Comparison of ENCODE assay signal across 2 cellular contexts in the genomic region with DNA sequence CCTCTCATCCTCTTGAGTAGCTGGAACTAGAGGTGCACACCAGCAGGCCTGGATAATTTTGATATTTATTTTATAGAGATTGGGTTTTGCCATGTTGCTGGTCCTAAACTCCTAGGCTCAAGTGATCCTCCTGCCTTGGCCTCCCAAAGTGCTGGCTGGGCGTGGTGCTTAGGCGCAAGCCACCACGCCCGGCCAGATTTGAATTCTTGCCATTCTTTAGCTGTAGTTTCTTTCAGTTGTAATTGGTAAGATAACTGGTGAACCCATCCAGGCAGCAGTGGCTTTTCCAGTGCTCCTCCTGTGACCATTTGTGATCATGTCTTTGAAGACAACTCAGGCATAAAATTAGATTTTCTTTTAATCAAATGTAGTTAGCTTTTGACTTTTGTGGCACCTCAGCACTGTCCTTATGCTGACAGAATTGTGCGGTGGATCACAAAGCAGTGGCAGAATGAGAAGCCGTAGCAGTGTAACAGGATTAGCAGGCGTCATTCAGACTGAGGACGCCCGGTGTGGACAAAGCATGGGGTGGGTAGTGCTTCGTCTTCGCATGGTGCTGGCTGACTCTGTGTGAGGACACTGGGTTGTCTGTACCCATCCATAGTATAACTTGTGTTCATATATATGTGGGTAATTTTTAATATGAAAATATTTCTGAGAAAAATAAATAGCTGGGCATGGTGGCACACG.
TF ChIP-seq lines count a peak whose summit lies in the region.

No MANE protein-coding gene starts in this region.

TF ChIP-seq in GM23338, 12 proteins besides CTCF, POLR2A, EP300 and RAD21:
- TF ChIP-seq NANOG (IDR thresholded peaks at IDR 0.05; ENCODE audit: borderline replicate concordance) (no peak), EZH2phosphoT487 (IDR thresholded peaks at IDR 0.05; ENCODE audit: unreplicated experiment) (no peak), ZNF331 (CRISPR knock-in tag; IDR thresholded peaks at IDR 0.05; ENCODE audit: low read depth) (no peak), JUNB (IDR thresholded peaks at IDR 0.05; ENCODE audit: unreplicated experiment) (no peak)

TF ChIP-seq in HepG2, 621 proteins besides CTCF, POLR2A, EP300 and RAD21:
- TF ChIP-seq MIER3 (CRISPR knock-in tag; IDR thresholded peaks at IDR 0.05; ENCODE audit: borderline replicate concordance) (no peak), ZNF572 (CRISPR knock-in tag; IDR thresholded peaks at IDR 0.05) (no peak), SNAPC5 (CRISPR knock-in tag; IDR thresholded peaks at IDR 0.05; ENCODE audit: borderline replicate concordance) (no peak), MZF1 (CRISPR knock-in tag; IDR thresholded peaks at IDR 0.05; ENCODE audit: borderline replicate concordance) (no peak), TCF7 (IDR thresholded peaks at IDR 0.05; ENCODE audit: low read depth) (no peak), ZNF615 (CRISPR knock-in tag; IDR thresholded peaks at IDR 0.05; ENCODE audit: borderline replicate concordance) (no peak), NFYC (CRISPR knock-in tag; IDR thresholded peaks at IDR 0.05) (no peak), TFDP2 (CRISPR knock-in tag; IDR thresholded peaks at IDR 0.05) (no peak), ZNF687 (CRISPR knock-in tag; IDR thresholded peaks at IDR 0.05) (no peak)
- TF ChIP-seq, protein P1, sequence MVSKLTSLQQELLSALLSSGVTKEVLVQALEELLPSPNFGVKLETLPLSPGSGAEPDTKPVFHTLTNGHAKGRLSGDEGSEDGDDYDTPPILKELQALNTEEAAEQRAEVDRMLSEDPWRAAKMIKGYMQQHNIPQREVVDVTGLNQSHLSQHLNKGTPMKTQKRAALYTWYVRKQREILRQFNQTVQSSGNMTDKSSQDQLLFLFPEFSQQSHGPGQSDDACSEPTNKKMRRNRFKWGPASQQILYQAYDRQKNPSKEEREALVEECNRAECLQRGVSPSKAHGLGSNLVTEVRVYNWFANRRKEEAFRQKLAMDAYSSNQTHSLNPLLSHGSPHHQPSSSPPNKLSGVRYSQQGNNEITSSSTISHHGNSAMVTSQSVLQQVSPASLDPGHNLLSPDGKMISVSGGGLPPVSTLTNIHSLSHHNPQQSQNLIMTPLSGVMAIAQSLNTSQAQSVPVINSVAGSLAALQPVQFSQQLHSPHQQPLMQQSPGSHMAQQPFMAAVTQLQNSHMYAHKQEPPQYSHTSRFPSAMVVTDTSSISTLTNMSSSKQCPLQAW (CRISPR knock-in tag; IDR thresholded peaks at IDR 0.05), result no peak
